Comparison of ENCODE assay signal across 15 cellular contexts in the genomic region with DNA sequence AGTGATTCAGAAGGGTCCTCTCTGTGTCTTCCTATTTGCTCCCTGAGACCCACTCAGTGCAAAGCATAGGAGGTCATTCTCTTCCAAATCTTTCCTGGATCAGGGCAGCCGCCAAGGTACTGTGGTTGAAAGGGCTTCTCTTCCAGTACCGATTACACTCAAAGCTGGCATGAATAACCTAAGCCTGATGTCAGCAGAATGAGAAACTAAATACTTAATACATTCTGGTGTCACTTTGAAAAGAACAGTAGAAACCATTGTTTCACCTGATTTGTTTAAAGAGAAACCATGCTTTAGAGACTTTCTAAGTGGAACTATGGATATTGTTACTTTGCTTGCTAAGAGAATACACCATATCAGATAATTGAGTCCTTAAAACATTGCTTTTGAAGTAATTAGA. TPM values are rescaled to one million over a fixed set of nuclear protein-coding genes. Genes with fewer than 3 reads are reported as not detected.
DNase-seq lines count a peak whose midpoint lies in the region; ATAC-seq and TF ChIP-seq lines count a peak whose summit lies in the region.
"Had no signal": no experiment of that assay in that cellular context is flagged by ENCODE, and none has a peak within 500 bp of the region (broad histone marks: within the 10 kb centered on the region; RNA-seq: fewer than 3 reads in every experiment).

No MANE protein-coding gene starts in this region.

- TF ChIP-seq EP300 in sigmoid colon (IDR thresholded peaks at IDR 0.05), result no peak

- 90 to 92% methylated on average over 2 of the region's 2 CpGs for WGBS in sigmoid colon, 2 donors
- WGBS in H9 (ENCODE audit: extremely low coverage, insufficient read length, low lambda C conversion rate), result no CpG with 5 or more reads among the region's 2 CpGs

- H3K27me3 Mint-ChIP-seq in activated naive CD8-positive, alpha-beta T cell treated with anti-CD3 and anti-CD28 coated beads, Interleukin-2, amount 50 U/mL, for 24 hours, result no peaks in the 10 kb centered on the region
- no peaks in the 10 kb centered on the region; the same call in 1 of the 2 replicates for H3K27me3 Mint-ChIP-seq in H9 (ENCODE audit: low read depth)
- H3K27me3 Mint-ChIP-seq: activated naive CD8-positive, alpha-beta T cell had no signal

- H3K36me3 Mint-ChIP-seq in activated naive CD8-positive, alpha-beta T cell treated with anti-CD3 and anti-CD28 coated beads, Interleukin-2, amount 50 U/mL, for 24 hours (ENCODE audit: low read depth), result peaks cover 14% of the 10 kb centered on the region
- no peaks in the 10 kb centered on the region; a peak in 1 of 7 replicates for H3K36me3 Mint-ChIP-seq in H9 (ENCODE audit: insufficient read depth in 1 of 3, low read depth in 3 of 3)

- no peaks in the 10 kb centered on the region for H3K23me2 ChIP-seq in H9 (ENCODE audit: insufficient read length, low read depth, low read length, poor library complexity, severe bottlenecking)

- no peak overlapping the region for H2AFZ ChIP-seq in H9 (ENCODE audit: low read length)

- H3K36me3 ChIP-seq in SJCRH30 (no peaks in the 10 kb centered on the region), sigmoid colon (no peaks in the 10 kb centered on the region)
- H3K36me3 ChIP-seq: uterus had no signal

- H4K5ac ChIP-seq in H9 (ENCODE audit: insufficient read length, low read depth, low read length), result no peak overlapping the region

- intact Hi-C loops in sigmoid colon (cut with DNase I), result no loop called here

- no peak overlapping the region for H2BK120ac ChIP-seq in H9 (ENCODE audit: low read depth, low read length, poor library complexity, severe bottlenecking)

- peaks cover 15% of the 10 kb centered on the region for H3K4me1 ChIP-seq in SJCRH30
- peaks cover 0 to 43% (median 34%) of the 10 kb centered on the region in 4 donors for H3K4me1 ChIP-seq in sigmoid colon
- peaks cover 4% of the 10 kb centered on the region; the same call in 1 of the 2 replicates for H3K4me1 ChIP-seq in H9 (ENCODE audit: insufficient read depth, low read length)

- H4K91ac ChIP-seq in H9 (ENCODE audit: insufficient read length, low read depth, low read length), result no peak overlapping the region

- H3K27ac ChIP-seq in SJCRH30 (peak overlapping the region; percentile 52), epithelial cell of prostate (peak overlapping the region; percentile 64), sigmoid colon (peak overlapping the region in 3 of 4 donors; percentile 15 to 56 (median 50)), H9 (ENCODE audit: insufficient read length, low read depth, low read length) (no peak overlapping the region)
- H3K27ac ChIP-seq: esophagus muscularis mucosa, uterus had no signal

- H4K20me1 ChIP-seq in H9 (ENCODE audit: control insufficient read depth, insufficient read depth, insufficient read length), result no peaks in the 10 kb centered on the region

- no peak overlapping the region for H2BK20ac ChIP-seq in H9 (ENCODE audit: low read depth, low read length, poor library complexity, severe bottlenecking)

- peaks cover 4% of the 10 kb centered on the region for H3K4me1 Mint-ChIP-seq in activated naive CD8-positive, alpha-beta T cell treated with anti-CD3 and anti-CD28 coated beads, Interleukin-2, amount 50 U/mL, for 24 hours
- peaks cover 23 to 24% of the 10 kb centered on the region in 2 experiments for H3K4me1 Mint-ChIP-seq in H9

- no peak overlapping the region for H3K27ac Mint-ChIP-seq in activated naive CD8-positive, alpha-beta T cell treated with anti-CD3 and anti-CD28 coated beads, Interleukin-2, amount 50 U/mL, for 24 hours
- H3K27ac Mint-ChIP-seq in H9, result no peak overlapping the region
- H3K27ac Mint-ChIP-seq: activated CD8-positive, alpha-beta T cell treated with anti-CD3 and anti-CD28 coated beads, Interleukin-2, amount 10 ng/mL, durations not matched to agents 7 days and 5 days; activated naive CD8-positive, alpha-beta T cell had no signal

- H3T11ph ChIP-seq in H9 (ENCODE audit: low read length), result no peak overlapping the region

- no peak overlapping the region for H3K4me2 ChIP-seq in H9 (ENCODE audit: insufficient read depth, insufficient read length, low read length)

- H3K4ac ChIP-seq in H9 (ENCODE audit: low read depth, low read length), result no peak overlapping the region

- no peak for ATAC-seq in HG03135 (IDR thresholded peaks at IDR 0.05; ENCODE audit: unreplicated experiment)
- ATAC-seq in activated naive CD8-positive, alpha-beta T cell treated with anti-CD3 and anti-CD28 coated beads, Interleukin-2, amount 50 U/mL, for 24 hours, result no peak
- ATAC-seq: activated CD8-positive, alpha-beta T cell treated with anti-CD3 and anti-CD28 coated beads, Interleukin-2, amount 10 ng/mL, durations not matched to agents 7 days and 5 days had no signal

- no peak overlapping the region for H2BK5ac ChIP-seq in H9 (ENCODE audit: insufficient read length, low read length)

- H3K23ac ChIP-seq in H9 (ENCODE audit: insufficient read length, low read depth, low read length), result no peak overlapping the region

- DNase-seq in EH (ENCODE audit: low read depth) (peak; percentile 46), SJCRH30 (peak; percentile 7 to 29), epithelial cell of prostate (ENCODE audit: low read depth, low spot score) (no peak), sigmoid colon (no peak), H9 (no peak), NCI-H2107 treated with DMSO at 0.1 percent for 48 hours (lab: John Stamatoyannopoulos, UW; ENCODE audit: unreplicated experiment) (no peak)
- DNase-seq in activated naive CD8-positive, alpha-beta T cell treated with anti-CD3 and anti-CD28 coated beads, Interleukin-2, amount 50 U/mL, for 24 hours, result no peak
- DNase-seq: activated CD8-positive, alpha-beta T cell treated with anti-CD3 and anti-CD28 coated beads, Interleukin-2, amount 10 ng/mL, durations not matched to agents 7 days and 5 days; KBM-7; NCI-H446 treated with DMSO at 0.1 percent for 48 hours; posterior cingulate gyrus; uterus had no signal

- H3K9ac ChIP-seq in H9 (ENCODE audit: extremely low read depth, insufficient read length, low read length), result no peak overlapping the region

- no peak for TF ChIP-seq CTCF in sigmoid colon (IDR thresholded peaks at IDR 0.05)
- TF ChIP-seq CTCF in H9 (conservative IDR thresholded peaks at IDR 0.05), result no peak

- H3K4me3 ChIP-seq in SJCRH30 (no peak overlapping the region), sigmoid colon (no peak overlapping the region)
- H3K4me3 ChIP-seq: esophagus muscularis mucosa, uterus had no signal

- H2BK12ac ChIP-seq in H9 (ENCODE audit: insufficient read length, low read depth, low read length), result no peak overlapping the region

- no peak overlapping the region for H3K18ac ChIP-seq in H9 (ENCODE audit: insufficient read length, low read depth, low read length)

- TF ChIP-seq POLR2A in sigmoid colon (IDR thresholded peaks at IDR 0.05), result no peak

- H3K4me3 Mint-ChIP-seq in activated naive CD8-positive, alpha-beta T cell treated with anti-CD3 and anti-CD28 coated beads, Interleukin-2, amount 50 U/mL, for 24 hours, result no peak overlapping the region
- H3K4me3 Mint-ChIP-seq in H9, result no peak overlapping the region
- H3K4me3 Mint-ChIP-seq: activated CD8-positive, alpha-beta T cell treated with anti-CD3 and anti-CD28 coated beads, Interleukin-2, amount 10 ng/mL, durations not matched to agents 7 days and 5 days; activated naive CD8-positive, alpha-beta T cell had no signal

- no peaks in the 10 kb centered on the region for H3K9me3 Mint-ChIP-seq in activated naive CD8-positive, alpha-beta T cell treated with anti-CD3 and anti-CD28 coated beads, Interleukin-2, amount 50 U/mL, for 24 hours
- no peaks in the 10 kb centered on the region for H3K9me3 Mint-ChIP-seq in H9

- H3K79me1 ChIP-seq in H9 (ENCODE audit: insufficient read depth, low read depth, low read length, poor library complexity, severe bottlenecking), result no peaks in the 10 kb centered on the region

- no peak overlapping the region for H3K56ac ChIP-seq in H9 (ENCODE audit: insufficient read length, low read depth, low read length)

- H3K9me3 ChIP-seq in SJCRH30 (replicated peaks) (no peaks in the 10 kb centered on the region), sigmoid colon (no peaks in the 10 kb centered on the region), H9 (ENCODE audit: control insufficient read depth, low read depth, low read length) (no peaks in the 10 kb centered on the region)
- H3K9me3 ChIP-seq: esophagus muscularis mucosa, uterus had no signal

- H3K79me2 ChIP-seq in H9 (ENCODE audit: insufficient read depth, low read length), result no peaks in the 10 kb centered on the region

- H3K27me3 ChIP-seq in SJCRH30, result no peaks in the 10 kb centered on the region
- no peaks in the 10 kb centered on the region for H3K27me3 ChIP-seq in sigmoid colon
- H3K27me3 ChIP-seq in H9 (ENCODE audit: insufficient read depth, low read length), result no peaks in the 10 kb centered on the region
- H3K27me3 ChIP-seq: esophagus muscularis mucosa, uterus had no signal

- H3K14ac ChIP-seq in H9 (ENCODE audit: insufficient read depth, low read length), result no peak overlapping the region

- H2BK15ac ChIP-seq in H9 (ENCODE audit: low read depth, low read length), result no peak overlapping the region

- no peak overlapping the region for H4K8ac ChIP-seq in H9 (replicated peaks; ENCODE audit: insufficient read length, low read depth, low read length)

- no peak overlapping the region for H2AK5ac ChIP-seq in H9 (ENCODE audit: insufficient read length, low read length)

RNA-seq across cellular contexts. Expression of gene PDHB, which starts 50.2 kb away (rescaled TPM):
- 60.4 and 63.7 TPM in 2 replicates for total RNA-seq in SJCRH30 (2014; rRNA removed; shearing (Covaris generic))
- total RNA-seq in sigmoid colon (100 to 1,000 TPM in 2 of 4 donors, 10 to 100 TPM in 2; 92.0 to 105 (median 98.9) TPM), H9 (2021) (131 and 132 TPM in 2 replicates)
- 100 to 1,000 TPM in 2 of 3 donors, 10 to 100 TPM in 1; 69.4 to 120 (median 111) TPM for polyA plus RNA-seq in sigmoid colon

RNA-seq across cellular contexts. Expression of gene PXK, which starts 50.8 kb away (rescaled TPM):
- 11.9 and 12.9 TPM in 2 replicates for total RNA-seq in SJCRH30 (2014; rRNA removed; shearing (Covaris generic))
- total RNA-seq in sigmoid colon, result 10 to 100 TPM; 30.3 to 58.7 (median 50.5) TPM
- polyA plus RNA-seq in sigmoid colon, result 10 to 100 TPM in 1 of 3 donors, 1 to 10 TPM in 2; 6.9 to 16.4 (median 8.4) TPM
- total RNA-seq in H9 (2021), result 3.3 and 3.4 TPM in 2 replicates

Comparison
In these comparisons a context has a peak if more than half of its experiments do, and no peak if none do; other contexts are left out.
1. DNase-seq: peak in EH (single experiment) and SJCRH30 (2 of 2); none in epithelial cell of prostate (single experiment), sigmoid colon (single experiment), activated naive CD8-positive, alpha-beta T cell treated with anti-CD3 and anti-CD28 coated beads, Interleukin-2, amount 50 U/mL, for 24 hours (single experiment), H9 (single experiment) and NCI-H2107 treated with DMSO at 0.1 percent for 48 hours (single experiment).